In genomic region chrX:12791253-12792228, GRCh38 we compare ENCODE assay signal across 8 cellular contexts. TPM values are rescaled to one million over a fixed set of nuclear protein-coding genes. Genes with fewer than 3 reads are reported as not detected.
A peak's percentile ranks its signal among the peaks of the same experiment; 100 is the strongest.
DNase-seq lines count a peak whose midpoint lies in the region; ATAC-seq and TF ChIP-seq lines count a peak whose summit lies in the region.

Gene PRPS2 (plus strand): TSS chrX:12791412. CDS start chrX:12791498, 86 bp downstream.

- H3K4me1 ChIP-seq in gastroesophageal sphincter: no peaks in the 10 kb centered on the region

- no peak for TF ChIP-seq EP300 in gastroesophageal sphincter (IDR thresholded peaks at IDR 0.05)

- H3K27ac ChIP-seq in C4-2B: peak within 1 kb of the TSS; percentile 76
- peak within 1 kb of the TSS in 3 of 4 donors; percentile 59 to 71 (median 62) for H3K27ac ChIP-seq in gastroesophageal sphincter
- peak within 1 kb of the TSS; percentile 6 for H3K27ac ChIP-seq in temporal lobe (ENCODE audit: low read depth, low read length)

- no peaks in the 10 kb centered on the region for H3K9me3 ChIP-seq in gastroesophageal sphincter

- TF ChIP-seq CTCF in C4-2B (conservative IDR thresholded peaks at IDR 0.05) (no peak; the same call in 1 of the 2 replicates), gastroesophageal sphincter (IDR thresholded peaks at IDR 0.05) (no peak), omental fat pad (IDR thresholded peaks at IDR 0.05) (no peak)

- no peaks in the 10 kb centered on the region for H3K36me3 ChIP-seq in gastroesophageal sphincter

- TF ChIP-seq POLR2A in gastroesophageal sphincter (IDR thresholded peaks at IDR 0.05): peak in 1 of 2 donors; percentile 18

- DNase-seq in HT-29 (ENCODE audit: low spot score): no peak
- peak; percentile 74 for DNase-seq in RPMI8226
- DNase-seq in activated effector memory CD4-positive, alpha-beta T cell treated with anti-CD3 and anti-CD28 coated beads, Interleukin-2, amount 50 U/mL, for 16 hours: peak; percentile 87
- DNase-seq in omental fat pad (ENCODE audit: low spot score): peak; percentile 33

- ATAC-seq in GM19452 (IDR thresholded peaks at IDR 0.05; ENCODE audit: unreplicated experiment) (peak; percentile 71), gastroesophageal sphincter (peak; percentile 80), omental fat pad (ENCODE audit: low FRiP score) (peak; percentile 76)

- no CpG with 5 or more reads among the region's 113 CpGs for WGBS in gastroesophageal sphincter (ENCODE audit: low coverage in 1 of 2), 2 donors

- H3K4me3 ChIP-seq in gastroesophageal sphincter: peak within 1 kb of the TSS; percentile 67 to 70

- H3K27me3 ChIP-seq in gastroesophageal sphincter: no peaks in the 10 kb centered on the region

RNA-seq across cellular contexts. Expression of gene PRPS2, which starts in this region (rescaled TPM):
- 12.4 and 21.0 TPM in 2 replicates for total RNA-seq in HT-29 (2014; rRNA removed; shearing (Covaris generic))
- total RNA-seq in gastroesophageal sphincter: 10 to 100 TPM; 20.6 to 35.5 (median 33.6) TPM
- 10 to 100 TPM; 13.0 to 23.5 (median 19.4) TPM for total RNA-seq in omental fat pad
- 38.4 TPM for total RNA-seq in temporal lobe

Comparison
In these comparisons a context has a peak if more than half of its experiments do, and no peak if none do; other contexts are left out.
1. H3K27ac ChIP-seq: peak in every context shown above with its lines; median percentile 76 in C4-2B; 62 in gastroesophageal sphincter; 6 in temporal lobe.